27 cellular contexts compared by ENCODE assay signal in the genomic region with DNA sequence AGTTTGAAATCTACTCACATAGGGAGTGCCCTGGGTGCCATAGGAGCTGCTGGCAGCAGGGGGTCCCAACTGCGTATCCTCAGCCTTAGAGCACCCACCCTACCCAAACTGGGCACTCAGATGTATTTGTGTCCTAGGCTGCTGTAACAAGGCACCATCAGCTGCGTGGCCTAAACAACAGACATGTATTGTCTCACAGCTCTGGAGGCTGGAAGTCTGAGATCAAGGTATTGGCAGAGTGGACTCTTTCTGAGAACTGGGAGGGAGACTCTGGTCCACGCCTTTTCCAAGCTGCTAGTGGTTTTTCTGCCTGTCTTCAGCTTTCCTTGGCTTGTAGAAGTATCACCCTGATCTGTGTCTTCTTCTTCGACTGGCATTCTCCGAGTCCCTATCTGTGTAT.
DNase-seq lines count a peak whose midpoint lies in the region; ATAC-seq and TF ChIP-seq lines count a peak whose summit lies in the region.
"Had no signal": no experiment of that assay in that cellular context is flagged by ENCODE, and none has a peak within 500 bp of the region (broad histone marks: within the 10 kb centered on the region; RNA-seq: fewer than 3 reads in every experiment).

No MANE protein-coding gene starts in this region.

- no peak overlapping the region for H3K9ac ChIP-seq in subcutaneous abdominal adipose tissue (ENCODE audit: low read length in 5 of 5)
- H3K9ac ChIP-seq: BLaER1 treated with 17β-estradiol and CSF1 and Interleukin-3, amounts not matched to agents 10 nM and 100 nM had no signal

- intact Hi-C loops in heart left ventricle (cut with DNase I) (loop anchor here in 2 of 10 donors (5.0 to 10.0 kb wide), 2 partner anchors 74 to 77 kb away; no protein-coding TSS in a partner anchor), lower lobe of right lung (cut with DNase I) (no loop called here)

- no peak for TF ChIP-seq CTCF in heart left ventricle (IDR thresholded peaks at IDR 0.05)
- no peak for TF ChIP-seq CTCF in lower lobe of right lung (IDR thresholded peaks at IDR 0.05)

- WGBS in heart left ventricle, 4 donors: 79 to 88% (median 82%) methylated on average over 4 to 5 of the region's 5 CpGs

- H3K4me1 ChIP-seq in heart left ventricle (peaks cover 0 to 27% (median 13%) of the 10 kb centered on the region in 12 donors), lower lobe of right lung (no peaks in the 10 kb centered on the region), subcutaneous abdominal adipose tissue (ENCODE audit: control insufficient read depth in 5 of 5, insufficient read depth in 5 of 5, low read length in 5 of 5) (peaks cover 0 to 14% (median 9%) of the 10 kb centered on the region in 5 donors)
- H3K4me1 ChIP-seq: BLaER1 treated with 17β-estradiol and CSF1 and Interleukin-3, amounts not matched to agents 10 nM and 100 nM; Caco-2; colonic mucosa; foreskin keratinocyte; SJSA1 had no signal

- H3K9me3 ChIP-seq in heart left ventricle (no peaks in the 10 kb centered on the region), lower lobe of right lung (no peaks in the 10 kb centered on the region), subcutaneous abdominal adipose tissue (ENCODE audit: control insufficient read depth in 5 of 5, low read length in 5 of 5) (no peaks in the 10 kb centered on the region)
- H3K9me3 ChIP-seq: BLaER1 treated with 17β-estradiol and CSF1 and Interleukin-3, amounts not matched to agents 10 nM and 100 nM; Caco-2; colonic mucosa; left lung; mucosa of descending colon; SJSA1 had no signal

- TF ChIP-seq POLR2A in heart left ventricle (IDR thresholded peaks at IDR 0.05): no peak

- DNase-seq in caudate nucleus (lab: John Stamatoyannopoulos, UW): no peak
- DNase-seq in heart left ventricle: no peak
- DNase-seq in lower lobe of right lung: no peak
- DNase-seq in NCI-H774 (lab: John Stamatoyannopoulos, UW): no peak
- DNase-seq in nucleus accumbens (lab: John Stamatoyannopoulos, UW): no peak
- DNase-seq in activated gamma-delta T cell treated with Interleukin-2 at 50 U/mL for 16 hours: no peak
- no peak for DNase-seq in COLO829 (ENCODE audit: low spot score)
- DNase-seq: activated CD4-positive, alpha-beta memory T cell treated with anti-CD3 and anti-CD28 coated beads for 36 hours; activated CD8-positive, alpha-beta memory T cell treated with anti-CD3 and anti-CD28 coated beads, Interleukin-2, amount 50 U/mL, for 48 hours; activated naive CD4-positive, alpha-beta T cell treated with anti-CD3 and anti-CD28 coated beads, Interleukin-2, amount 50 U/mL, for 16 hours; Caco-2; effector memory CD8-positive, alpha-beta T cell; erythroblast; foreskin keratinocyte; NCI-H1105; NCI-H1930; NCI-H2227 treated with DMSO at 0.1 percent for 48 hours; trophoblast cell had no signal

- H3K4me3 ChIP-seq in heart left ventricle (no peak overlapping the region), lower lobe of right lung (no peak overlapping the region), subcutaneous abdominal adipose tissue (ENCODE audit: low read depth in 1 of 5, low read length in 5 of 5) (no peak overlapping the region)
- H3K4me3 ChIP-seq: BLaER1 treated with 17β-estradiol and CSF1 and Interleukin-3, amounts not matched to agents 10 nM and 100 nM; colonic mucosa; K562; left lung; mucosa of descending colon; SJSA1 had no signal

- H3K27ac ChIP-seq in caudate nucleus (ENCODE audit: low read depth, low read length) (peak overlapping the region; percentile 18), heart left ventricle (peak overlapping the region in 11 of 12 donors; percentile 2 to 78 (median 57)), lower lobe of right lung (peak overlapping the region; percentile 54), subcutaneous abdominal adipose tissue (ENCODE audit: low read depth, low read length) (peak overlapping the region; percentile 43)
- H3K27ac ChIP-seq: BLaER1 treated with 17β-estradiol and CSF1 and Interleukin-3, amounts not matched to agents 10 nM and 100 nM; colonic mucosa; foreskin keratinocyte; left lung; SJSA1 had no signal

- ATAC-seq in heart left ventricle (peak in 3 of 4 donors; percentile 3 to 52 (median 49)), lower lobe of right lung (peak in 1 of 2 donors; percentile 41)
- ATAC-seq: activated CD4-positive, CD25-positive, alpha-beta regulatory T cell treated with anti-CD3 and anti-CD28 coated beads, Interleukin-2, amount 50 U/mL, for 24 hours; effector memory CD8-positive, alpha-beta T cell; foreskin keratinocyte; HCT116; K562 had no signal

- H3K36me3 ChIP-seq in heart left ventricle (no peaks in the 10 kb centered on the region), lower lobe of right lung (no peaks in the 10 kb centered on the region), subcutaneous abdominal adipose tissue (ENCODE audit: control insufficient read depth in 5 of 5, insufficient read depth in 5 of 5, low read length in 5 of 5) (no peaks in the 10 kb centered on the region)
- H3K36me3 ChIP-seq: BLaER1 treated with 17β-estradiol and CSF1 and Interleukin-3, amounts not matched to agents 10 nM and 100 nM; colonic mucosa; left lung; SJSA1 had no signal

- no peaks in the 10 kb centered on the region for H3K27me3 ChIP-seq in heart left ventricle
- no peaks in the 10 kb centered on the region for H3K27me3 ChIP-seq in lower lobe of right lung (ENCODE audit: low read depth)
- H3K27me3 ChIP-seq in subcutaneous abdominal adipose tissue (ENCODE audit: control insufficient read depth in 5 of 5, insufficient read depth in 4 of 5, low read length in 5 of 5): no peaks in the 10 kb centered on the region
- H3K27me3 ChIP-seq: BLaER1 treated with 17β-estradiol and CSF1 and Interleukin-3, amounts not matched to agents 10 nM and 100 nM; colonic mucosa; foreskin keratinocyte; left lung; SJSA1 had no signal
